Comparison of ENCODE assay signal across 1 cellular context in the genomic region with DNA sequence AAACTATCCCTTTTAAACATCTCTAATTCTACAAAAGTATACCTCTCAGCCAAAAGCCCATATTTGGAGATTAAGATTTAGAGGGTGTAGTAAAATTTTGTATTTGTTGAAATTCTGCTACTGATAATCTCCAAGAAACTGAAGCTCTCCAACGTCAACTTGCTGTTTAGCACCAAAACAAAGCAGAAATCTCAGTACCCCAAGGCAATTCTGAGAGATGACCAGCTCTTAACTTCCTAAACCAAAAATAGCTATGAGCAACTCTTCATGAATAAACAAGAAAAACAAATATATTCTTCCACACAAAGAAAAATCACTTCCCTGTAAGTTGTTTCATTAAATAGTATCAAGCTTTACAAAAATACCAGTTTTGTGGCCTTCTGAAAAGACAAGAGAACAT.
TF ChIP-seq lines count a peak whose summit lies in the region.

No MANE protein-coding gene starts in this region.

TF ChIP-seq in IMR-90, 13 proteins besides CTCF, POLR2A, EP300 and RAD21:
- TF ChIP-seq MAZ (IDR thresholded peaks at IDR 0.05; ENCODE audit: borderline replicate concordance, low read depth, low read length) (no peak), BHLHE40 (IDR thresholded peaks at IDR 0.05; ENCODE audit: low read depth, low read length) (no peak), FOS (IDR thresholded peaks at IDR 0.05; ENCODE audit: low read depth, low read length) (no peak), CHD1 (IDR thresholded peaks at IDR 0.05; ENCODE audit: low read depth, low read length) (no peak), NFE2L2 (IDR thresholded peaks at IDR 0.05; ENCODE audit: low read depth, low read length) (no peak), SMC3 (IDR thresholded peaks at IDR 0.05; ENCODE audit: low read depth, low read length) (no peak), MAFK (IDR thresholded peaks at IDR 0.05; ENCODE audit: low read depth, low read length) (no peak), MXI1 (IDR thresholded peaks at IDR 0.05; ENCODE audit: borderline replicate concordance, low read depth, low read length) (no peak)
- TF ChIP-seq, protein P1, sequence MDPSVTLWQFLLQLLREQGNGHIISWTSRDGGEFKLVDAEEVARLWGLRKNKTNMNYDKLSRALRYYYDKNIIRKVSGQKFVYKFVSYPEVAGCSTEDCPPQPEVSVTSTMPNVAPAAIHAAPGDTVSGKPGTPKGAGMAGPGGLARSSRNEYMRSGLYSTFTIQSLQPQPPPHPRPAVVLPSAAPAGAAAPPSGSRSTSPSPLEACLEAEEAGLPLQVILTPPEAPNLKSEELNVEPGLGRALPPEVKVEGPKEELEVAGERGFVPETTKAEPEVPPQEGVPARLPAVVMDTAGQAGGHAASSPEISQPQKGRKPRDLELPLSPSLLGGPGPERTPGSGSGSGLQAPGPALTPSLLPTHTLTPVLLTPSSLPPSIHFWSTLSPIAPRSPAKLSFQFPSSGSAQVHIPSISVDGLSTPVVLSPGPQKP (IDR thresholded peaks at IDR 0.05; ENCODE audit: borderline replicate concordance, low read depth, low read length): no peak
- TF ChIP-seq, protein P2, sequence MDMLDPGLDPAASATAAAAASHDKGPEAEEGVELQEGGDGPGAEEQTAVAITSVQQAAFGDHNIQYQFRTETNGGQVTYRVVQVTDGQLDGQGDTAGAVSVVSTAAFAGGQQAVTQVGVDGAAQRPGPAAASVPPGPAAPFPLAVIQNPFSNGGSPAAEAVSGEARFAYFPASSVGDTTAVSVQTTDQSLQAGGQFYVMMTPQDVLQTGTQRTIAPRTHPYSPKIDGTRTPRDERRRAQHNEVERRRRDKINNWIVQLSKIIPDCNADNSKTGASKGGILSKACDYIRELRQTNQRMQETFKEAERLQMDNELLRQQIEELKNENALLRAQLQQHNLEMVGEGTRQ (IDR thresholded peaks at IDR 0.05; ENCODE audit: low read depth, low read length): no peak
